In genomic region chr2:22020101-22020742, GRCh38 we compare ENCODE assay signal across 27 cellular contexts.
A peak's percentile ranks its signal among the peaks of the same experiment; 100 is the strongest.
DNase-seq lines count a peak whose midpoint lies in the region; ATAC-seq, FAIRE-seq and TF ChIP-seq lines count a peak whose summit lies in the region.
"Had no signal": no experiment of that assay in that cellular context is flagged by ENCODE, and none has a peak within 500 bp of the region (broad histone marks: within the 10 kb centered on the region; RNA-seq: fewer than 3 reads in every experiment).

No MANE protein-coding gene starts in this region.

- H3K23ac ChIP-seq in IMR-90 (ENCODE audit: low read depth, low read length) = no peak overlapping the region

- H3K27ac ChIP-seq in IMR-90 (ENCODE audit: insufficient read depth, low read length) = no peak overlapping the region
- H3K27ac ChIP-seq: BLaER1, sigmoid colon, suprapubic skin, upper lobe of right lung had no signal

- H3K9me1 ChIP-seq in IMR-90 (ENCODE audit: insufficient read depth, low read length) = no peaks in the 10 kb centered on the region

- TF ChIP-seq RAD21 in IMR-90 (IDR thresholded peaks at IDR 0.05; ENCODE audit: low read length) = no peak

- POLR2A ChIA-PET in IMR-90 (lab: Charles Lee; ENCODE audit: unreplicated experiment) = no interaction called here

- TF ChIP-seq CTCF in IMR-90 (conservative IDR thresholded peaks at IDR 0.05; ENCODE audit: low read depth, low read length) = no peak

- in situ Hi-C loops in IMR-90 (cut with MboI; ENCODE audit: low sequenced_read_pairs) = no loop called here

- BruUV-seq in IMR-90 (replicated peaks; lab: Mats Ljungman, UMichigan) = no TSS peak

- DNase-seq in DMS 273 treated with DMSO at 0.1 percent for 48 hours (lab: John Stamatoyannopoulos, UW) = peak; percentile 70
- peak; percentile 8 for DNase-seq in IMR-90
- peak; percentile 30 for DNase-seq in SHP77 treated with DMSO at 0.1 percent for 48 hours (lab: John Stamatoyannopoulos, UW)
- DNase-seq in iris pigment epithelial cell (ENCODE audit: low read depth) = peak; percentile 24
- no peak for DNase-seq in DMS153 (lab: John Stamatoyannopoulos, UW)
- no peak for DNase-seq in GM19240 (ENCODE audit: insufficient read length, low spot score)
- no peak for DNase-seq in NCI-H1417 (lab: John Stamatoyannopoulos, UW)
- no peak for DNase-seq in GM19239 (ENCODE audit: insufficient read length, low spot score)
- DNase-seq: ACHN; activated CD4-positive, alpha-beta memory T cell treated with anti-CD3 and anti-CD28 coated beads for 36 hours; activated CD8-positive, alpha-beta memory T cell treated with anti-CD3 and anti-CD28 coated beads, Interleukin-2, amount 50 U/mL, for 48 hours; activated naive CD4-positive, alpha-beta T cell treated with anti-CD3 and anti-CD28 coated beads, Interleukin-2, amount 10 ng/mL, durations not matched to agents 7 days and 5 days; effector CD8-positive, alpha-beta T cell; left cardiac atrium; NCI-H1092; NCI-H2029; posterior cingulate gyrus; sigmoid colon; SK-N-SH; stimulated activated naive CD4-positive, alpha-beta T cell; upper lobe of right lung had no signal

- no peak overlapping the region for H3K18ac ChIP-seq in IMR-90 (ENCODE audit: low read depth, low read length)

- no peak overlapping the region for H2AK9ac ChIP-seq in IMR-90 (replicated peaks; ENCODE audit: low read depth, low read length, poor library complexity)

- no peaks in the 10 kb centered on the region for H3K79me1 ChIP-seq in IMR-90 (ENCODE audit: low read depth in 1 of 2, low read length in 2 of 2)

- no peak overlapping the region for H2BK5ac ChIP-seq in IMR-90 (ENCODE audit: low read depth, low read length, poor library complexity, severe bottlenecking)

- H4K8ac ChIP-seq in IMR-90 (ENCODE audit: low read depth in 2 of 2, low read length in 2 of 2) = no peak overlapping the region

- H3K4ac ChIP-seq in IMR-90 (ENCODE audit: low read depth, low read length) = no peak overlapping the region

- no peak overlapping the region for H2AK5ac ChIP-seq in IMR-90 (ENCODE audit: low read depth, low read length)

- H4K91ac ChIP-seq in IMR-90 (ENCODE audit: insufficient read depth, low read depth, low read length) = no peak overlapping the region

- no peak for ATAC-seq in IMR-90 (ENCODE audit: low read depth)
- ATAC-seq: activated CD4-positive, CD25-positive, alpha-beta regulatory T cell treated with anti-CD3 and anti-CD28 coated beads, Interleukin-2, amount 50 U/mL, for 24 hours; GM12878; upper lobe of right lung had no signal

- H3K9me3 ChIP-seq in IMR-90 (ENCODE audit: control insufficient read depth, insufficient read depth, low read length) = no peaks in the 10 kb centered on the region
- H3K9me3 ChIP-seq: BLaER1, sigmoid colon, suprapubic skin, upper lobe of right lung had no signal

- no peak for TF ChIP-seq POLR2A in IMR-90 (IDR thresholded peaks at IDR 0.05; ENCODE audit: low read depth, low read length)

- H3K14ac ChIP-seq in IMR-90 (replicated peaks; ENCODE audit: low read depth, low read length) = no peak overlapping the region

- no peaks in the 10 kb centered on the region for H3K36me3 ChIP-seq in IMR-90 (ENCODE audit: control insufficient read depth, insufficient read depth, low read length)
- H3K36me3 ChIP-seq: BLaER1, sigmoid colon, suprapubic skin, upper lobe of right lung had no signal

- no peak overlapping the region for H3K4me3 ChIP-seq in IMR-90 (ENCODE audit: insufficient read depth, low read depth, low read length)
- H3K4me3 ChIP-seq: BLaER1, GM12878, sigmoid colon, suprapubic skin, upper lobe of right lung had no signal

- no peak overlapping the region for H2BK15ac ChIP-seq in IMR-90 (ENCODE audit: low read depth, low read length)

- no peak overlapping the region for H3K4me2 ChIP-seq in IMR-90 (ENCODE audit: low read depth, low read length)
- H3K4me2 ChIP-seq: BLaER1, SK-N-SH had no signal

- no peak for FAIRE-seq in GM19239 (lab: Jason Lieb, UNC)
- FAIRE-seq: colon, GM12878, TTC549 had no signal

- no peak overlapping the region for H2AFZ ChIP-seq in IMR-90 (replicated peaks; ENCODE audit: low read length, poor library complexity)

- intact Hi-C loops in IMR-90 (cut with micrococcal nuclease) = no loop called here

- no peak overlapping the region for H3K9ac ChIP-seq in IMR-90 (ENCODE audit: low read depth, low read length)
- H3K9ac ChIP-seq: BLaER1, SK-N-SH had no signal

- no peaks in the 10 kb centered on the region for H3K4me1 ChIP-seq in IMR-90 (ENCODE audit: control insufficient read depth, insufficient read depth, low read length)
- H3K4me1 ChIP-seq: BLaER1, sigmoid colon, suprapubic skin, upper lobe of right lung had no signal

- no peak overlapping the region for H2BK120ac ChIP-seq in IMR-90 (ENCODE audit: low read depth, low read length)

- no CpG with 5 or more reads among the region's 6 CpGs for WGBS in IMR-90 (ENCODE audit: extremely low coverage in 2 of 2, insufficient read length in 1 of 2), 2 experiments

- no peak overlapping the region for H2BK20ac ChIP-seq in IMR-90 (ENCODE audit: low read depth, low read length)

- dilution Hi-C loops in IMR-90 (cut with HindIII; ENCODE audit: low sequenced_read_pairs, unreplicated experiment) = no loop called here

- H3K27me3 ChIP-seq in IMR-90 (ENCODE audit: control insufficient read depth, insufficient read depth, low read length) = no peaks in the 10 kb centered on the region
- H3K27me3 ChIP-seq: BLaER1, sigmoid colon, suprapubic skin, upper lobe of right lung had no signal

- CTCF ChIA-PET in IMR-90 (lab: Yijun Ruan, JAX) = no interaction called here

- H3K56ac ChIP-seq in IMR-90 (ENCODE audit: extremely low read depth, insufficient read depth, low read length) = no peak overlapping the region

- H4K5ac ChIP-seq in IMR-90 (ENCODE audit: low read depth, low read length) = no peak overlapping the region

- H4K20me1 ChIP-seq in IMR-90 (ENCODE audit: insufficient read depth, low read length) = no peaks in the 10 kb centered on the region
- H4K20me1 ChIP-seq: BLaER1 had no signal

TF ChIP-seq in IMR-90, 13 proteins besides CTCF, POLR2A, EP300 and RAD21:
- TF ChIP-seq BHLHE40 (IDR thresholded peaks at IDR 0.05; ENCODE audit: low read depth, low read length) (no peak), FOS (IDR thresholded peaks at IDR 0.05; ENCODE audit: low read depth, low read length) (no peak)

Comparison
In these comparisons a context has a peak if more than half of its experiments do, and no peak if none do; other contexts are left out.
1. DNase-seq: peak in DMS 273 treated with DMSO at 0.1 percent for 48 hours (single experiment), IMR-90 (single experiment), SHP77 treated with DMSO at 0.1 percent for 48 hours (single experiment) and iris pigment epithelial cell (single experiment); none in DMS153 (single experiment), GM19240 (single experiment), NCI-H1417 (0 of 3) and GM19239 (single experiment).